9 cellular contexts compared by ENCODE assay signal in the genomic region with DNA sequence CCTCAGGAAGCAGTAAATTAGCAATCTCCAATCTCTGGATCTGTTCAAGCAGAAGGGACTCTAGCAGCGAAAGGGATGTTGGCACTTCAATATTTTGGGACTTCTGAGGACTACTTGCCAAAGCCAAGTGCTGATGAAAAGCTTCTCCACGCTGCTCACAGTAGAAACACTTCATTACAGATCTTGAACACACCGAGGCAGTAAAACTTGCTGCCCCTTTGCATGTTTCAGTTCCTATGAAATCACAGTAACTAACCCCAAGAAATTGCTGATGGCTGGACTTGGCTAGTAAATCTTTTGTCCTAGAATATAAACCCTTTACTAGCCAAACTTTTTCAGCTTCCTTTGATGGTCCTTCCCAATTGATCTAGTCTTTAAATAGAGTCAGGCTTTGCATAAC.
"Had no signal": no experiment of that assay in that cellular context is flagged by ENCODE, and none has a peak within 500 bp of the region (broad histone marks: within the 10 kb centered on the region; RNA-seq: fewer than 3 reads in every experiment).

No MANE protein-coding gene starts in this region.

- H3K4me3 ChIP-seq: GM23338, HAP-1, K562 had no signal

- H2AFZ ChIP-seq: GM23338 had no signal

- FAIRE-seq: HTR-8/SVneo, K562 had no signal

- H3K4me1 ChIP-seq: HAP-1 had no signal

- H3K9me3 ChIP-seq: HAP-1 had no signal

- H3K36me3 ChIP-seq: HAP-1 had no signal

- DNase-seq: H7, HFFc6, IMR-90, KG1 had no signal

- H3K4me2 ChIP-seq: GM23338 had no signal

- ATAC-seq: GM23338, HCT116, K562 had no signal
